In the genomic region with DNA sequence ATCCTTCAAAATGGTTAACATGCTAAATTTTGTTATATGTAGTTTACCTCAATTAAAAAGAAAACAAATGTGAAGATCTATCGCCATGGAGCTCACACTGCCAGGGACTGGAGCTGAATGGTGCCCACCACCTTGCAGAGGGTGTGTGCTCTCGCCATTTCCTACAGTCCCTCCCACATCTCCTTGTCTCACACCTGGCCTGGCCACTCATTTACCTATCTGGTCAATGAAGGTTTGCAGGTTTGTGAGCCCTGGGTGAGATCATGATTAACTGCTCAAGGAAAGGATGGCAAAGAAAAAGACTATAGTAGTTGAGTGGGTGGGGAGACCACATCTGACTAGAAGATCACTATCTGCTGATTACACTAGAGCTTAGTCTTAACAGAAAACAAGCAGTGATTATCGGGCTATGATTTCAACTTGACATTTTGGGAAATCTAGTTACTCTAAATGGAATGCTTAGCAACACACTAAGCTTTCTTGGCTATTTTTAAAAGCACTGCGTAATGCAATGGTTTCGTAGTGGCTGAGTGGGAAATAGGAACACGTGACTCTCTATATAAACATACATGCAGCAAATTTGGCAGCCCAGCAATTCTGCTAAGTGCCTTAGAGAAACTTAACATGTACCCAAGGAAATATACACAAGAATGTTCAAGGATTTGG, we compare ENCODE assay signal across 12 cellular contexts. TPM values are rescaled to one million over a fixed set of nuclear protein-coding genes. Genes with fewer than 3 reads are reported as not detected.
DNase-seq lines count a peak whose midpoint lies in the region; ATAC-seq and TF ChIP-seq lines count a peak whose summit lies in the region.
"Had no signal": no experiment of that assay in that cellular context is flagged by ENCODE, and none has a peak within 500 bp of the region (broad histone marks: within the 10 kb centered on the region; RNA-seq: fewer than 3 reads in every experiment).

No MANE protein-coding gene starts in this region.

- ATAC-seq in psoas muscle: peak; percentile 78 to 88 (median 82)
- ATAC-seq in GM18498 (IDR thresholded peaks at IDR 0.05; ENCODE audit: unreplicated experiment): no peak

- H3K4me3 ChIP-seq in psoas muscle: no peak overlapping the region

- peaks cover 4% of the 10 kb centered on the region for H3K4me1 ChIP-seq in psoas muscle

- H3K9me3 ChIP-seq in psoas muscle: no peaks in the 10 kb centered on the region

- WGBS in psoas muscle, 3 donors: 68 to 91% (median 70%) methylated on average over 6 of the region's 6 CpGs

- DNase-seq in EH (ENCODE audit: low read depth) (peak; percentile 90), amniotic epithelial cell (ENCODE audit: low read depth) (peak; percentile 96), glomerular visceral epithelial cell (ENCODE audit: extremely low spot score) (peak; percentile 23), psoas muscle (no peak), DMS79 treated with DMSO at 0.1 percent for 48 hours (lab: John Stamatoyannopoulos, UW) (no peak), DMS53 (lab: John Stamatoyannopoulos, UW) (no peak), SK-N-DZ (ENCODE audit: low spot score) (no peak)
- DNase-seq: activated T-cell treated with anti-CD3 and anti-CD28 coated beads, Interleukin-2, amount 50 U/mL, for 24 hours; DMS153; NCI-H446; T-helper 1 cell had no signal

- H3K27me3 ChIP-seq in psoas muscle (ENCODE audit: insufficient read depth in 3 of 3, low read length in 2 of 3): no peaks in the 10 kb centered on the region

- peaks cover 5 to 56% of the 10 kb centered on the region in 2 donors for H3K36me3 ChIP-seq in psoas muscle (ENCODE audit: insufficient read depth in 1 of 2, low read depth in 1 of 2)

- intact Hi-C loops in psoas muscle (cut with DNase I): loop anchor here in 1 of 2 donors (10.0 kb wide), 1 partner anchor 162 kb away; no protein-coding TSS in a partner anchor

- no peak for TF ChIP-seq CTCF in psoas muscle (IDR thresholded peaks at IDR 0.05)

- H3K27ac ChIP-seq in psoas muscle: peak overlapping the region; percentile 60

RNA-seq across cellular contexts. Expression of gene PUM3, which starts 27.3 kb away (rescaled TPM):
- total RNA-seq in psoas muscle: 10 to 100 TPM in 3 of 4 donors, 1 to 10 TPM in 1; 9.3 to 27.9 (median 22.5) TPM
- polyA plus RNA-seq in psoas muscle: 10 to 100 TPM; 18.9 to 39.4 (median 20.8) TPM
- 32.9 and 35.8 TPM in 2 replicates for polyA plus RNA-seq in SK-N-DZ (2014; cell fraction: cytosol; rRNA removed)
- polyA plus RNA-seq in SK-N-DZ (2014; cell fraction: nucleus; rRNA removed): 25.3 and 37.0 TPM in 2 replicates

Comparison
In these comparisons a context has a peak if more than half of its experiments do, and no peak if none do; other contexts are left out.
1. DNase-seq: peak in EH (single experiment), amniotic epithelial cell (single experiment) and glomerular visceral epithelial cell (single experiment); none in psoas muscle (0 of 2), DMS79 treated with DMSO at 0.1 percent for 48 hours (single experiment), DMS53 (single experiment) and SK-N-DZ (single experiment).